27 cellular contexts compared by ENCODE assay signal in genomic region chr9:7001571-7001970, GRCh38.
"Had no signal": no experiment of that assay in that cellular context is flagged by ENCODE, and none has a peak within 500 bp of the region (broad histone marks: within the 10 kb centered on the region; RNA-seq: fewer than 3 reads in every experiment).

No MANE protein-coding gene starts in this region.

- H3K9me3 Mint-ChIP-seq: immature natural killer cell; natural killer cell treated with Interleukin-12 subunit alpha and Interleukin-12 subunit beta and Interleukin-15 and Interleukin-18, amount 100 ng/mL, for 72 hours; stimulated activated naive B cell treated with anti-CD40 and anti-IgM and Interleukin-4, amounts not matched to agents 10 μg/mL and 1 μg/mL and 100 μg/mL, for 72 hours had no signal

- H3K9me3 ChIP-seq: left ventricle myocardium inferior, mucosa of descending colon, ovary, right atrium auricular region, stomach, testis, thyroid gland, upper lobe of right lung, uterus had no signal

- H3K27me3 Mint-ChIP-seq: naive thymus-derived CD4-positive, alpha-beta T cell; natural killer cell treated with Interleukin-12 subunit alpha and Interleukin-12 subunit beta and Interleukin-15 and Interleukin-18, amount 100 ng/mL, for 72 hours; progenitor cell of endocrine pancreas; stimulated activated naive B cell treated with anti-CD40 and anti-IgM and Interleukin-4, amounts not matched to agents 10 μg/mL and 1 μg/mL and 100 μg/mL, for 72 hours had no signal

- H3K4me1 ChIP-seq: left ventricle myocardium inferior, right atrium auricular region, stomach, testis, thyroid gland, upper lobe of right lung, uterus had no signal

- FAIRE-seq: islet of Langerhans, kidney had no signal

- H3K4me3 Mint-ChIP-seq: immature natural killer cell; naive thymus-derived CD4-positive, alpha-beta T cell; natural killer cell treated with Interleukin-12 subunit alpha and Interleukin-12 subunit beta and Interleukin-15 and Interleukin-18, amount 100 ng/mL, for 72 hours; stimulated activated naive B cell treated with anti-CD40 and anti-IgM and Interleukin-4, amounts not matched to agents 10 μg/mL and 1 μg/mL and 100 μg/mL, for 72 hours had no signal

- DNase-seq: hypothalamus; immature natural killer cell; kidney; left ventricle myocardium inferior; midbrain; mucosa of descending colon; naive thymus-derived CD4-positive, alpha-beta T cell; ovary; stimulated activated CD4-positive, alpha-beta T cell treated with anti-CD3 and anti-CD28 coated beads, Interleukin-12 subunit alpha, Interleukin-12 subunit beta, amount 100 ng/mL, for 4 hours; stimulated activated CD4-positive, alpha-beta T cell treated with anti-CD3 and anti-CD28 coated beads, Interleukin-15, amount 100 ng/mL, for 24 hours; stimulated activated CD4-positive, alpha-beta T cell treated with anti-CD3 and anti-CD28 coated beads, Interleukin-2, amount 100 ng/mL, for 24 hours; stimulated activated CD4-positive, alpha-beta T cell treated with anti-CD3 and anti-CD28 coated beads, Interleukin-4, amount 100 ng/mL, for 1 hour; stimulated activated naive B cell treated with anti-CD40 and anti-IgM and Interleukin-4, amounts not matched to agents 10 μg/mL and 1 μg/mL and 100 μg/mL, for 72 hours; stimulated activated naive CD8-positive, alpha-beta T cell treated with anti-CD3 and anti-CD28 coated beads, Interleukin-15, Interleukin-2, amounts not matched to agents 100 U/mL and 50 U/mL, for 24 hours; stomach; testis; thyroid gland; trophoblast cell; upper lobe of right lung; uterus had no signal

- H3K4me3 ChIP-seq: left ventricle myocardium inferior, lung, mucosa of descending colon, ovary, right atrium auricular region, skin epidermis, stomach, testis, thyroid gland, upper lobe of right lung, uterus had no signal

- H3K36me3 ChIP-seq: ovary, thyroid gland had no signal

- H3K27ac ChIP-seq: left ventricle myocardium inferior, ovary, right atrium auricular region, skin epidermis, stomach, testis, thyroid gland, upper lobe of right lung, uterus had no signal

- H3K27me3 ChIP-seq: ovary, right atrium auricular region, stomach, testis, thyroid gland, upper lobe of right lung, uterus had no signal

- H3K27ac Mint-ChIP-seq: natural killer cell treated with Interleukin-12 subunit alpha and Interleukin-12 subunit beta and Interleukin-15 and Interleukin-18, amount 100 ng/mL, for 72 hours; progenitor cell of endocrine pancreas; stimulated activated naive B cell treated with anti-CD40 and anti-IgM and Interleukin-4, amounts not matched to agents 10 μg/mL and 1 μg/mL and 100 μg/mL, for 72 hours had no signal

- ATAC-seq: mucosa of descending colon; naive thymus-derived CD4-positive, alpha-beta T cell; natural killer cell treated with Interleukin-12 subunit alpha and Interleukin-12 subunit beta and Interleukin-15 and Interleukin-18, amount 100 ng/mL, for 72 hours; sciatic nerve; stimulated activated naive B cell treated with anti-CD40 and anti-IgM and Interleukin-4, amounts not matched to agents 10 μg/mL and 1 μg/mL and 100 μg/mL, for 72 hours; stimulated activated naive CD8-positive, alpha-beta T cell treated with anti-CD3 and anti-CD28 coated beads, Interleukin-15, Interleukin-2, amounts not matched to agents 100 U/mL and 50 U/mL, for 24 hours; upper lobe of right lung had no signal
